In the genomic region with DNA sequence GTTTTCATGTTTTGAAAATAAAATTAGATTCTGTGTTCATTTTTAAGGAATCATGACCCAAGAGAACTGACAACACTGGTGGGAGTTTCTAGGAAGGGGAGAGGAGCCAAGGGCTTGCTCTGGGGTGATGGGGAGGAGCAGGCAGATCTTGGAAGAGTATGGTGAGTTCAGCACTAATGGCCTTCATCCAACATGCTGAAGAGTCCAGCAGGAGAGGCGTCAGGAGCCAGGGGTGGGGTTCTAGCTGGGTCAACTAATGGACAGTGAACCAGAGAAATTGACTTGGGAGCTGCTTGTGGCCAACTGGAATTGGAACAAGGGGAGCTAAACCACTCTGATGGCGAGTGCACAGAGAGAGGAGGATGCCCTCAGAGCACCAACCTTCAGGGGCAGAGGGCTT, we compare ENCODE assay signal across 27 cellular contexts.
DNase-seq lines count a peak whose midpoint lies in the region; ATAC-seq, FAIRE-seq and TF ChIP-seq lines count a peak whose summit lies in the region.
"Had no signal": no experiment of that assay in that cellular context is flagged by ENCODE, and none has a peak within 500 bp of the region (broad histone marks: within the 10 kb centered on the region; RNA-seq: fewer than 3 reads in every experiment).

No MANE protein-coding gene starts in this region.

- no peak for TF ChIP-seq EP300 in sigmoid colon (IDR thresholded peaks at IDR 0.05)

- no peak overlapping the region for H3K9ac ChIP-seq in kidney (ENCODE audit: low read length in 2 of 2)
- H3K9ac ChIP-seq: BLaER1, KMS-11, neural progenitor cell, SK-N-SH had no signal

- ATAC-seq in HG03159 (IDR thresholded peaks at IDR 0.05; ENCODE audit: unreplicated experiment) (no peak), body of pancreas (no peak)

- TF ChIP-seq CTCF in kidney (IDR thresholded peaks at IDR 0.05; ENCODE audit: borderline replicate concordance, extremely low read depth, insufficient read depth) (no peak), sigmoid colon (IDR thresholded peaks at IDR 0.05) (no peak), body of pancreas (IDR thresholded peaks at IDR 0.05) (no peak)

- H3K4me1 ChIP-seq in kidney (ENCODE audit: control insufficient read depth in 1 of 2, insufficient read depth in 1 of 2, low read depth in 1 of 2, low read length in 2 of 2): no peaks in the 10 kb centered on the region
- no peaks in the 10 kb centered on the region for H3K4me1 ChIP-seq in sigmoid colon
- H3K4me1 ChIP-seq in body of pancreas: no peaks in the 10 kb centered on the region
- H3K4me1 ChIP-seq: prostate gland had no signal

- 67 to 76% methylated on average over 2 of the region's 2 CpGs for WGBS in sigmoid colon, 2 donors
- WGBS in body of pancreas, 2 donors: 60 to 70% methylated on average over 2 of the region's 2 CpGs

- DNase-seq in MG63 (peak; percentile 75), fibroblast of peridontal ligament (ENCODE audit: extremely low read depth) (peak; percentile 50), kidney (peak; percentile 67), sigmoid colon (peak; percentile 63), NCI-H1436 (lab: John Stamatoyannopoulos, UW) (no peak), Ammon's horn (ENCODE audit: low spot score) (no peak), body of pancreas (no peak)
- DNase-seq: activated CD4-positive, alpha-beta T cell treated with anti-CD3 and anti-CD28 coated beads for 48 hours; activated T-cell treated with anti-CD3 and anti-CD28 coated beads, Interleukin-2, amount 50 U/mL, for 48 hours; COR-L47; dermis blood vessel endothelial cell; DMS79; GF-D8; MV-4-11; NCI-H526 treated with DMSO at 0.1 percent for 48 hours; SK-N-SH; stimulated activated CD8-positive, alpha-beta memory T cell treated with anti-CD3 and anti-CD28 coated beads, Interleukin-4, amount 100 ng/mL, for 48 hours; T-helper 2 cell had no signal

- no peak overlapping the region for H3K27ac ChIP-seq in kidney (ENCODE audit: low read depth in 2 of 2, low read length in 2 of 2)
- peak overlapping the region in 1 of 4 donors; percentile 18 for H3K27ac ChIP-seq in sigmoid colon
- H3K27ac ChIP-seq in body of pancreas: no peak overlapping the region
- H3K27ac ChIP-seq: BLaER1, cardiac muscle cell, hepatocyte, KMS-11, neural progenitor cell, prostate gland had no signal

- H3K9me3 ChIP-seq in MG63 (no peaks in the 10 kb centered on the region), kidney (ENCODE audit: control insufficient read depth in 1 of 2, low read length in 2 of 2) (no peaks in the 10 kb centered on the region), sigmoid colon (no peaks in the 10 kb centered on the region), body of pancreas (no peaks in the 10 kb centered on the region)
- H3K9me3 ChIP-seq: BLaER1, prostate gland had no signal

- intact Hi-C loops in kidney (cut with DNase I) (no loop called here), sigmoid colon (cut with DNase I) (no loop called here), body of pancreas (cut with DNase I) (no loop called here)

- H3K27me3 ChIP-seq in MG63 (no peaks in the 10 kb centered on the region), sigmoid colon (no peaks in the 10 kb centered on the region), body of pancreas (no peaks in the 10 kb centered on the region)
- H3K27me3 ChIP-seq: BLaER1, cardiac muscle cell, hepatocyte, neural progenitor cell had no signal

- H3K36me3 ChIP-seq in MG63 (no peaks in the 10 kb centered on the region), kidney (ENCODE audit: control insufficient read depth in 1 of 2, insufficient read depth in 2 of 2, low read length in 2 of 2) (no peaks in the 10 kb centered on the region), sigmoid colon (no peaks in the 10 kb centered on the region), body of pancreas (replicated peaks in 1 of 2; ENCODE audit: insufficient read depth in 1 of 2, low read depth in 2 of 2) (no peaks in the 10 kb centered on the region)
- H3K36me3 ChIP-seq: BLaER1, cardiac muscle cell, neural progenitor cell, prostate gland had no signal

- H3K4me3 ChIP-seq in MG63: no peak overlapping the region
- H3K4me3 ChIP-seq in kidney (ENCODE audit: low read length in 2 of 2): no peak overlapping the region
- H3K4me3 ChIP-seq in sigmoid colon: no peak overlapping the region
- H3K4me3 ChIP-seq in body of pancreas: no peak overlapping the region
- H3K4me3 ChIP-seq: BLaER1, cardiac muscle cell, hepatocyte, neural progenitor cell, prostate gland had no signal

- no peak for TF ChIP-seq POLR2A in sigmoid colon (IDR thresholded peaks at IDR 0.05)
- no peak for TF ChIP-seq POLR2A in body of pancreas (IDR thresholded peaks at IDR 0.05)

- FAIRE-seq in kidney (lab: Jason Lieb, UNC): no peak
- FAIRE-seq: endothelial cell of umbilical vein, H1 had no signal

Comparison
In these comparisons a context has a peak if more than half of its experiments do, and no peak if none do; other contexts are left out.
1. DNase-seq: peak in MG63 (single experiment), fibroblast of peridontal ligament (single experiment), kidney (single experiment) and sigmoid colon (single experiment); none in NCI-H1436 (single experiment), Ammon's horn (single experiment) and body of pancreas (0 of 4).